Comparison of ENCODE assay signal across 11 cellular contexts in the genomic region with DNA sequence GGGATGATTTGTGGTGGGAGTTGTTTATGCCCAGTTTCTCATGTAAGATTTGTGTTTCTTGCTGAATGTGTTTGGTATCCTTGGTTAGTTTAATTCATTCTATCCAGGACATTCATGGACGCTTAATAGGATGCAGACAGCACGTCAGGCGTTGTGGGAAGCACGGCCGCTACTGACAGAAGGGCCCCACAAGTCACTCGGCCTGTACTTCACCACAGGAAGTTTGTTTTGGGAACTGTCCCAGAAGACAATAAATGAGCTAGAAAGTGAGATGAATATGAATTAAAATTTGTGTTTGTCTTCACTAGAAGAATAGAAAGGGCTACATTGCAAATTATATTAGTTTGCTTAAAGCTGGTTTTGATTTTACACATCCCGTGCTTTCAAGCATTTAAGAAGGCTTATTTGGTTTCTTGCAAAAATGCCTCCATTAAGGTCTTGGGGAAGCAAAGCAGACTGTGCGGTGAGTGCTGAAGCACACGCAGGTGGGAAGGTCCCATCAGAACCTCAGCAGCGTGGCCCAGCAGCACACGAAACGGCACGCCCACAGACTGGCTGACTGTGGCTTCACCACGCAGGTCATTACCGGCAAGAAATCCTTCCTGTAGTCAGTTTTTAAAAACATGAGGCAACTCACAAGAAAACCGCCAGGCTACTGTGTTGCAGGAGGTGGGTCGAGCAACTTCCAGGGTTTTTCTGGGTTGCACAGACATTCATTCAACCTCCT.
DNase-seq lines count a peak whose midpoint lies in the region; ATAC-seq and TF ChIP-seq lines count a peak whose summit lies in the region.
"Had no signal": no experiment of that assay in that cellular context is flagged by ENCODE, and none has a peak within 500 bp of the region (broad histone marks: within the 10 kb centered on the region; RNA-seq: fewer than 3 reads in every experiment).

No MANE protein-coding gene starts in this region.

- no peak overlapping the region for H3K27ac ChIP-seq in CD4-positive, alpha-beta T cell (ENCODE audit: low read depth, low read length)
- H3K27ac ChIP-seq in right cardiac atrium (ENCODE audit: low read length): no peak overlapping the region

- peaks cover 4% of the 10 kb centered on the region for H3K4me1 ChIP-seq in right cardiac atrium (ENCODE audit: control insufficient read depth, insufficient read depth, low read length)

- no peak overlapping the region for H3K4me3 ChIP-seq in H7 (ENCODE audit: insufficient read depth, low read depth, low read length)
- H3K4me3 ChIP-seq in right cardiac atrium (ENCODE audit: low read length): no peak overlapping the region
- H3K4me3 ChIP-seq: lung had no signal

- H3K9me3 ChIP-seq in CD4-positive, alpha-beta T cell (ENCODE audit: control insufficient read depth, low read length): no peaks in the 10 kb centered on the region
- no peaks in the 10 kb centered on the region for H3K9me3 ChIP-seq in right cardiac atrium (ENCODE audit: control insufficient read depth, low read length)

- H3K27me3 Mint-ChIP-seq in CD4-positive, alpha-beta T cell: no peaks in the 10 kb centered on the region
- peaks cover 1% of the 10 kb centered on the region for H3K27me3 Mint-ChIP-seq in activated CD8-positive, alpha-beta T cell treated with anti-CD3 and anti-CD28 coated beads for 36 hours
- H3K27me3 Mint-ChIP-seq: stimulated activated naive CD8-positive, alpha-beta T cell treated with anti-CD3 and anti-CD28 coated beads, Interleukin-15, Interleukin-2, amounts not matched to agents 100 ng/mL and 50 ng/mL, for 24 hours had no signal

- CTCF ChIA-PET in CD4-positive, alpha-beta T cell (lab: Charles Lee): no interaction called here
- CTCF ChIA-PET in activated CD8-positive, alpha-beta T cell treated with anti-CD3 and anti-CD28 coated beads for 36 hours (lab: Charles Lee): interaction anchor here (1.0 kb wide), 1 partner anchor 94 kb away, joined by 3 read pairs; no protein-coding TSS in a partner anchor

- no peaks in the 10 kb centered on the region for H3K36me3 Mint-ChIP-seq in CD4-positive, alpha-beta T cell (ENCODE audit: low read depth)
- H3K36me3 Mint-ChIP-seq in activated CD8-positive, alpha-beta T cell treated with anti-CD3 and anti-CD28 coated beads for 36 hours (ENCODE audit: low read depth): no peaks in the 10 kb centered on the region

- H3K27me3 ChIP-seq in CD4-positive, alpha-beta T cell (ENCODE audit: control insufficient read depth, insufficient read depth, low read length): no peaks in the 10 kb centered on the region
- no peaks in the 10 kb centered on the region for H3K27me3 ChIP-seq in H7 (ENCODE audit: control insufficient read depth, insufficient read depth, low read length)
- H3K27me3 ChIP-seq in right cardiac atrium (ENCODE audit: control insufficient read depth, insufficient read depth): no peaks in the 10 kb centered on the region

- H3K4me1 Mint-ChIP-seq in CD4-positive, alpha-beta T cell (ENCODE audit: low read depth): peaks cover 40% of the 10 kb centered on the region
- peaks cover 21% of the 10 kb centered on the region for H3K4me1 Mint-ChIP-seq in activated CD8-positive, alpha-beta T cell treated with anti-CD3 and anti-CD28 coated beads for 36 hours (ENCODE audit: low read depth)

- H3K9me3 Mint-ChIP-seq in CD4-positive, alpha-beta T cell: no peaks in the 10 kb centered on the region
- no peaks in the 10 kb centered on the region for H3K9me3 Mint-ChIP-seq in activated CD8-positive, alpha-beta T cell treated with anti-CD3 and anti-CD28 coated beads for 36 hours
- H3K9me3 Mint-ChIP-seq: stimulated activated naive CD8-positive, alpha-beta T cell treated with anti-CD3 and anti-CD28 coated beads, Interleukin-15, Interleukin-2, amounts not matched to agents 100 ng/mL and 50 ng/mL, for 24 hours had no signal

- DNase-seq in CD4-positive, alpha-beta T cell: peak in 2 of 10 experiments; percentile 10 to 37
- peak; percentile 18 for DNase-seq in H7
- DNase-seq in activated CD8-positive, alpha-beta T cell treated with anti-CD3 and anti-CD28 coated beads for 36 hours: peak; percentile 48
- peak in 2 of 3 donors; percentile 61 to 72 for DNase-seq in right cardiac atrium
- DNase-seq in NCI-H226: no peak
- DNase-seq in 8988T: no peak
- DNase-seq in AML-193 (lab: John Stamatoyannopoulos, UW): no peak
- no peak for DNase-seq in AG08395 (ENCODE audit: low spot score)
- DNase-seq: NCI-H187 had no signal

- POLR2A ChIA-PET in CD4-positive, alpha-beta T cell (lab: Charles Lee): no interaction called here
- POLR2A ChIA-PET in activated CD8-positive, alpha-beta T cell treated with anti-CD3 and anti-CD28 coated beads for 36 hours (lab: Charles Lee): interaction anchor here (0.6 kb wide), 1 partner anchor 254 kb away, joined by 3 read pairs; no protein-coding TSS in a partner anchor

- H3K27ac Mint-ChIP-seq in CD4-positive, alpha-beta T cell: peak overlapping the region; percentile 78
- no peak overlapping the region for H3K27ac Mint-ChIP-seq in activated CD8-positive, alpha-beta T cell treated with anti-CD3 and anti-CD28 coated beads for 36 hours
- H3K27ac Mint-ChIP-seq: stimulated activated naive CD8-positive, alpha-beta T cell treated with anti-CD3 and anti-CD28 coated beads, Interleukin-15, Interleukin-2, amounts not matched to agents 100 ng/mL and 50 ng/mL, for 24 hours had no signal

- 44% methylated on average over 17 of the region's 17 CpGs for WGBS in right cardiac atrium

- no peak for TF ChIP-seq CTCF in CD4-positive, alpha-beta T cell (IDR thresholded peaks at IDR 0.05)
- TF ChIP-seq CTCF in activated CD8-positive, alpha-beta T cell treated with anti-CD3 and anti-CD28 coated beads for 36 hours (IDR thresholded peaks at IDR 0.05): no peak

- peak overlapping the region; percentile 39 for H3K4me3 Mint-ChIP-seq in CD4-positive, alpha-beta T cell
- H3K4me3 Mint-ChIP-seq in activated CD8-positive, alpha-beta T cell treated with anti-CD3 and anti-CD28 coated beads for 36 hours: no peak overlapping the region
- H3K4me3 Mint-ChIP-seq: stimulated activated naive CD8-positive, alpha-beta T cell treated with anti-CD3 and anti-CD28 coated beads, Interleukin-15, Interleukin-2, amounts not matched to agents 100 ng/mL and 50 ng/mL, for 24 hours had no signal

- peak; percentile 97 for ATAC-seq in CD4-positive, alpha-beta T cell (ENCODE audit: poor library complexity)
- ATAC-seq in activated CD8-positive, alpha-beta T cell treated with anti-CD3 and anti-CD28 coated beads for 36 hours: peak; percentile 66
- ATAC-seq in right cardiac atrium: peak; percentile 34 to 64

- no peaks in the 10 kb centered on the region for H3K36me3 ChIP-seq in H7 (replicated peaks; ENCODE audit: control insufficient read depth, insufficient read depth, low read length)

- intact Hi-C loops in CD4-positive, alpha-beta T cell (cut with DNase I, micrococcal nuclease): no loop called here
- intact Hi-C loops in activated CD8-positive, alpha-beta T cell treated with anti-CD3 and anti-CD28 coated beads for 36 hours (cut with micrococcal nuclease): no loop called here
- intact Hi-C loops in right cardiac atrium (cut with DNase I): no loop called here

Comparison
In these comparisons a context has a peak if more than half of its experiments do, and no peak if none do; other contexts are left out.
1. DNase-seq: peak in H7 (single experiment), activated CD8-positive, alpha-beta T cell treated with anti-CD3 and anti-CD28 coated beads for 36 hours (single experiment) and right cardiac atrium (2 of 3); none in NCI-H226 (single experiment), 8988T (single experiment), AML-193 (0 of 2) and AG08395 (single experiment).
2. Peak in every context shown above with its lines, with median percentiles within 50 percentile points of each other: ATAC-seq.